ENCODE assay signal across 3 cellular contexts in the genomic region with DNA sequence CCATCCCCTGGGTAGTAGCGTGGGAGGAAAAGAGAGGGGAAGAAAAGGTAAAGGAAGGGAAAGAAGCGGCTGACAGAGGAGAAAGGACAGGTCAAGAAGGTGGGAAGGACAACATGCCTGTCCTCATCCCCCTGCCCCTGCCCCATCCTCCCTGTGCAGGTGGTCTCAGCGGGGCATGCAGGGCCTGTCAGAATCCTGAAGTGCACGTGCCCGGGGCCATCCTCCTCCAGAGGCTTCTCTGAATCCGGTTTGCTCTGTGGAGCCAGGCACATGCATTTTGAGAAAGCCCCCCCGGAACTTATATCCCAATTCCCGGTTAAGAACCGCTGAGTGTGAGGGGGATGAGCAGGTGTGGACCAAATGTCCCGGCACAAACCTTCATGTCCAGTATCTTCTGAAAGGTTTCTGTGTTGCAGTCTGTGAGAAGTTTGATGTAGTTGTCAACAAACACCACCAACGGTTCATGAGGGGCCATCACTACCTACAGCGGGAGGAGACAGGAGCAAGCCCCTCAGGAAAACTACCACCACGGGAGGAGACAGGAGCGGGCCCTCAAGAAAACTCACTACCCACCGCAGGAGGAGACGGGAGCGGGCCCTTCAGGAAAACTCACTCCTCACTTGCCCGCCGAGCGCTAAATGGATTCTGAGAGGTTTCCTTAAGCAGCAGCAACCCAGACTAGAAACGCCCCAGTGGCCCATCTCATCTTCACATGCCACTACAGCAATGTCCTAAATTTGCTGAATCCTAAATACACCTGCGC.
TF ChIP-seq lines count a peak whose summit lies in the region.

No MANE protein-coding gene starts in this region.

TF ChIP-seq in GM23338, 12 proteins besides CTCF, POLR2A, EP300 and RAD21 (continues in another document):
- TF ChIP-seq, protein P1, sequence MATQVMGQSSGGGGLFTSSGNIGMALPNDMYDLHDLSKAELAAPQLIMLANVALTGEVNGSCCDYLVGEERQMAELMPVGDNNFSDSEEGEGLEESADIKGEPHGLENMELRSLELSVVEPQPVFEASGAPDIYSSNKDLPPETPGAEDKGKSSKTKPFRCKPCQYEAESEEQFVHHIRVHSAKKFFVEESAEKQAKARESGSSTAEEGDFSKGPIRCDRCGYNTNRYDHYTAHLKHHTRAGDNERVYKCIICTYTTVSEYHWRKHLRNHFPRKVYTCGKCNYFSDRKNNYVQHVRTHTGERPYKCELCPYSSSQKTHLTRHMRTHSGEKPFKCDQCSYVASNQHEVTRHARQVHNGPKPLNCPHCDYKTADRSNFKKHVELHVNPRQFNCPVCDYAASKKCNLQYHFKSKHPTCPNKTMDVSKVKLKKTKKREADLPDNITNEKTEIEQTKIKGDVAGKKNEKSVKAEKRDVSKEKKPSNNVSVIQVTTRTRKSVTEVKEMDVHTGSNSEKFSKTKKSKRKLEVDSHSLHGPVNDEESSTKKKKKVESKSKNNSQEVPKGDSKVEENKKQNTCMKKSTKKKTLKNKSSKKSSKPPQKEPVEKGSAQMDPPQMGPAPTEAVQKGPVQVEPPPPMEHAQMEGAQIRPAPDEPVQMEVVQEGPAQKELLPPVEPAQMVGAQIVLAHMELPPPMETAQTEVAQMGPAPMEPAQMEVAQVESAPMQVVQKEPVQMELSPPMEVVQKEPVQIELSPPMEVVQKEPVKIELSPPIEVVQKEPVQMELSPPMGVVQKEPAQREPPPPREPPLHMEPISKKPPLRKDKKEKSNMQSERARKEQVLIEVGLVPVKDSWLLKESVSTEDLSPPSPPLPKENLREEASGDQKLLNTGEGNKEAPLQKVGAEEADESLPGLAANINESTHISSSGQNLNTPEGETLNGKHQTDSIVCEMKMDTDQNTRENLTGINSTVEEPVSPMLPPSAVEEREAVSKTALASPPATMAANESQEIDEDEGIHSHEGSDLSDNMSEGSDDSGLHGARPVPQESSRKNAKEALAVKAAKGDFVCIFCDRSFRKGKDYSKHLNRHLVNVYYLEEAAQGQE (IDR thresholded peaks at IDR 0.05; ENCODE audit: unreplicated experiment): no peak
- TF ChIP-seq CREB1 (CRISPR knock-in tag; IDR thresholded peaks at IDR 0.05; ENCODE audit: low read depth): no peak
- TF ChIP-seq, protein P2, sequence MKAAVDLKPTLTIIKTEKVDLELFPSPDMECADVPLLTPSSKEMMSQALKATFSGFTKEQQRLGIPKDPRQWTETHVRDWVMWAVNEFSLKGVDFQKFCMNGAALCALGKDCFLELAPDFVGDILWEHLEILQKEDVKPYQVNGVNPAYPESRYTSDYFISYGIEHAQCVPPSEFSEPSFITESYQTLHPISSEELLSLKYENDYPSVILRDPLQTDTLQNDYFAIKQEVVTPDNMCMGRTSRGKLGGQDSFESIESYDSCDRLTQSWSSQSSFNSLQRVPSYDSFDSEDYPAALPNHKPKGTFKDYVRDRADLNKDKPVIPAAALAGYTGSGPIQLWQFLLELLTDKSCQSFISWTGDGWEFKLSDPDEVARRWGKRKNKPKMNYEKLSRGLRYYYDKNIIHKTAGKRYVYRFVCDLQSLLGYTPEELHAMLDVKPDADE (IDR thresholded peaks at IDR 0.05): no peak
- TF ChIP-seq STAT1 (IDR thresholded peaks at IDR 0.05; ENCODE audit: unreplicated experiment): no peak
- no peak for TF ChIP-seq NANOG (IDR thresholded peaks at IDR 0.05; ENCODE audit: borderline replicate concordance)
- no peak for TF ChIP-seq JUNB (IDR thresholded peaks at IDR 0.05; ENCODE audit: unreplicated experiment)
- TF ChIP-seq EZH2 (IDR thresholded peaks at IDR 0.05; ENCODE audit: low read depth, unreplicated experiment): no peak
- no peak for TF ChIP-seq ZNF331 (CRISPR knock-in tag; IDR thresholded peaks at IDR 0.05; ENCODE audit: low read depth)

TF ChIP-seq in WTC11, 78 proteins besides CTCF, POLR2A, EP300 and RAD21 (continued from another document):
- TF ChIP-seq, protein P3, sequence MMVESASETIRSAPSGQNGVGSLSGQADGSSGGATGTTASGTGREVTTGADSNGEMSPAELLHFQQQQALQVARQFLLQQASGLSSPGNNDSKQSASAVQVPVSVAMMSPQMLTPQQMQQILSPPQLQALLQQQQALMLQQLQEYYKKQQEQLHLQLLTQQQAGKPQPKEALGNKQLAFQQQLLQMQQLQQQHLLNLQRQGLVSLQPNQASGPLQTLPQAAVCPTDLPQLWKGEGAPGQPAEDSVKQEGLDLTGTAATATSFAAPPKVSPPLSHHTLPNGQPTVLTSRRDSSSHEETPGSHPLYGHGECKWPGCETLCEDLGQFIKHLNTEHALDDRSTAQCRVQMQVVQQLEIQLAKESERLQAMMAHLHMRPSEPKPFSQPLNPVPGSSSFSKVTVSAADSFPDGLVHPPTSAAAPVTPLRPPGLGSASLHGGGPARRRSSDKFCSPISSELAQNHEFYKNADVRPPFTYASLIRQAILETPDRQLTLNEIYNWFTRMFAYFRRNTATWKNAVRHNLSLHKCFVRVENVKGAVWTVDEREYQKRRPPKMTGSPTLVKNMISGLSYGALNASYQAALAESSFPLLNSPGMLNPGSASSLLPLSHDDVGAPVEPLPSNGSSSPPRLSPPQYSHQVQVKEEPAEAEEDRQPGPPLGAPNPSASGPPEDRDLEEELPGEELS (CRISPR knock-in tag; IDR thresholded peaks at IDR 0.05): no peak
- TF ChIP-seq GRHL2 (CRISPR knock-in tag; IDR thresholded peaks at IDR 0.05; ENCODE audit: insufficient replicate concordance, severe bottlenecking) (no peak), SMAD3 (CRISPR knock-in tag; IDR thresholded peaks at IDR 0.05; ENCODE audit: borderline replicate concordance) (no peak)

TF ChIP-seq in endothelial cell of umbilical vein, 7 proteins besides CTCF, POLR2A, EP300 and RAD21 (continued from another document):
- TF ChIP-seq EZH2 (IDR thresholded peaks at IDR 0.05; ENCODE audit: borderline replicate concordance, low read depth, low read length, severe bottlenecking): no peak
- TF ChIP-seq, protein P4, sequence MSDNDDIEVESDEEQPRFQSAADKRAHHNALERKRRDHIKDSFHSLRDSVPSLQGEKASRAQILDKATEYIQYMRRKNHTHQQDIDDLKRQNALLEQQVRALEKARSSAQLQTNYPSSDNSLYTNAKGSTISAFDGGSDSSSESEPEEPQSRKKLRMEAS (IDR thresholded peaks at IDR 0.05; ENCODE audit: insufficient read depth, insufficient read length): no peak
- no peak for TF ChIP-seq JUN (IDR thresholded peaks at IDR 0.05; ENCODE audit: borderline replicate concordance, insufficient read depth, insufficient read length, low read depth)
